Comparison of ENCODE assay signal across 1 cellular context in genomic region chr11:14645985-14646900, GRCh38.
TF ChIP-seq lines count a peak whose summit lies in the region.

No MANE protein-coding gene starts in this region.

TF ChIP-seq in GM23338, 12 proteins besides CTCF, POLR2A, EP300 and RAD21 (continued from another document):
- TF ChIP-seq NANOG (IDR thresholded peaks at IDR 0.05; ENCODE audit: borderline replicate concordance) (no peak), EZH2phosphoT487 (IDR thresholded peaks at IDR 0.05; ENCODE audit: unreplicated experiment) (no peak)
